11 cellular contexts compared by ENCODE assay signal in genomic region chr11:12744831-12745502, GRCh38.
A peak's percentile ranks its signal among the peaks of the same experiment; 100 is the strongest.
DNase-seq lines count a peak whose midpoint lies in the region; ATAC-seq, FAIRE-seq and TF ChIP-seq lines count a peak whose summit lies in the region.
"Had no signal": no experiment of that assay in that cellular context is flagged by ENCODE, and none has a peak within 500 bp of the region (broad histone marks: within the 10 kb centered on the region; RNA-seq: fewer than 3 reads in every experiment).

No MANE protein-coding gene starts in this region.

- no peak for TF ChIP-seq CTCF in pancreas (IDR thresholded peaks at IDR 0.05)
- no peak for TF ChIP-seq CTCF in foreskin keratinocyte (conservative IDR thresholded peaks at IDR 0.05)
- no peak for TF ChIP-seq CTCF in coronary artery (IDR thresholded peaks at IDR 0.05)

- ATAC-seq in Right ventricle myocardium superior (ENCODE audit: poor library complexity) (peak; percentile 89), pancreas (peak in 3 of 4 donors; percentile 54 to 68 (median 65)), foreskin keratinocyte (no peak)

- FAIRE-seq in pancreas (lab: Jason Lieb, UNC): no peak

- intact Hi-C loops in Right ventricle myocardium superior (cut with DNase I) (loop anchor here (5.0 kb wide), 1 partner anchor 68 kb away; no protein-coding TSS in a partner anchor), pancreas (cut with DNase I) (no loop called here)

- H3K4me1 ChIP-seq in pancreas (peaks cover 0 to 11% (median 9%) of the 10 kb centered on the region in 3 donors), foreskin keratinocyte (peaks cover 12% of the 10 kb centered on the region)

- H3K27ac ChIP-seq in pancreas: peak overlapping the region in 2 of 4 donors; percentile 11 to 42
- no peak overlapping the region for H3K27ac ChIP-seq in foreskin keratinocyte
- no peak overlapping the region for H3K27ac ChIP-seq in coronary artery
- H3K27ac ChIP-seq: tibial nerve had no signal

- DNase-seq in G401 (ENCODE audit: low spot score): peak; percentile 79
- DNase-seq in NCI-H69 (lab: John Stamatoyannopoulos, UW): peak; percentile 76
- DNase-seq in Right ventricle myocardium superior: peak; percentile 48
- DNase-seq in pancreas: no peak
- DNase-seq in SKM-1 (lab: John Stamatoyannopoulos, UW; ENCODE audit: unreplicated experiment): no peak
- DNase-seq in foreskin keratinocyte: no peak
- DNase-seq in coronary artery (ENCODE audit: low spot score): no peak
- no peak for DNase-seq in activated CD4-positive, alpha-beta T cell treated with anti-CD3 and anti-CD28 coated beads, Interleukin-2, amount 50 U/mL, for 4 hours
- DNase-seq: activated effector memory CD4-positive, alpha-beta T cell treated with Interleukin-2 at 50 U/mL for 16 hours; NCI-H2107 had no signal

- H3K27me3 ChIP-seq in pancreas (no peaks in the 10 kb centered on the region), foreskin keratinocyte (no peaks in the 10 kb centered on the region)
- H3K27me3 ChIP-seq: tibial nerve had no signal

- H3K4me3 ChIP-seq in pancreas (no peak overlapping the region), coronary artery (no peak overlapping the region)
- H3K4me3 ChIP-seq: tibial nerve had no signal

- WGBS in pancreas, 2 donors: 59 to 65% methylated on average over 10 of the region's 10 CpGs

- in situ Hi-C loops in G401 (cut with HindIII; ENCODE audit: low sequenced_read_pairs): no loop called here

- no peaks in the 10 kb centered on the region for H3K36me3 ChIP-seq in pancreas
- H3K36me3 ChIP-seq: tibial nerve had no signal

- no peaks in the 10 kb centered on the region for H3K9me3 ChIP-seq in pancreas
- H3K9me3 ChIP-seq: tibial nerve had no signal

Comparison
In these comparisons a context has a peak if more than half of its experiments do, and no peak if none do; other contexts are left out.
1. DNase-seq: peak in G401 (single experiment), NCI-H69 (single experiment) and Right ventricle myocardium superior (single experiment); none in pancreas (0 of 6), SKM-1 (single experiment), foreskin keratinocyte (0 of 2), coronary artery (single experiment) and activated CD4-positive, alpha-beta T cell treated with anti-CD3 and anti-CD28 coated beads, Interleukin-2, amount 50 U/mL, for 4 hours (0 of 2).